1 cellular context compared by ENCODE assay signal in the genomic region with DNA sequence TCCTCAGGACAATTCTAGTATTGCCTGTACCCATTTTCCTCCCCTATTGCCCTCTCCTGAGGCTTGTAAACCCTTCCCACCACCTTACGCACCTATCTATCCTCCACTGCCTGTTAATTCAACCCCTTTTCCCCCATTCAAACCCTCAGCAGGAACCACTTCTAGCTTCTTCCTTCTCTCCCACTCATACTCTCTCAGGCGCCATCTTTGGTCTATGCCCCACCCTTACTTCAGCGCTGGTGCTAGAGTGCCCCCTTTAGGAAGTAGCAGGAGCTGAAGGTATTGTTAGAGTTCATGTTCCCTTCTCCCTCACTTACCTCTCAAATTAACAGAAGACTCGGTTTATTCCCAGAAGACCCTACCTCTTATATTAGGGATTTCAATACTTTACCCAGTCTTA.
TF ChIP-seq lines count a peak whose summit lies in the region.

No MANE protein-coding gene starts in this region.

TF ChIP-seq in GM23338, 12 proteins besides CTCF, POLR2A, EP300 and RAD21 (continued from another document):
- TF ChIP-seq, protein P1, sequence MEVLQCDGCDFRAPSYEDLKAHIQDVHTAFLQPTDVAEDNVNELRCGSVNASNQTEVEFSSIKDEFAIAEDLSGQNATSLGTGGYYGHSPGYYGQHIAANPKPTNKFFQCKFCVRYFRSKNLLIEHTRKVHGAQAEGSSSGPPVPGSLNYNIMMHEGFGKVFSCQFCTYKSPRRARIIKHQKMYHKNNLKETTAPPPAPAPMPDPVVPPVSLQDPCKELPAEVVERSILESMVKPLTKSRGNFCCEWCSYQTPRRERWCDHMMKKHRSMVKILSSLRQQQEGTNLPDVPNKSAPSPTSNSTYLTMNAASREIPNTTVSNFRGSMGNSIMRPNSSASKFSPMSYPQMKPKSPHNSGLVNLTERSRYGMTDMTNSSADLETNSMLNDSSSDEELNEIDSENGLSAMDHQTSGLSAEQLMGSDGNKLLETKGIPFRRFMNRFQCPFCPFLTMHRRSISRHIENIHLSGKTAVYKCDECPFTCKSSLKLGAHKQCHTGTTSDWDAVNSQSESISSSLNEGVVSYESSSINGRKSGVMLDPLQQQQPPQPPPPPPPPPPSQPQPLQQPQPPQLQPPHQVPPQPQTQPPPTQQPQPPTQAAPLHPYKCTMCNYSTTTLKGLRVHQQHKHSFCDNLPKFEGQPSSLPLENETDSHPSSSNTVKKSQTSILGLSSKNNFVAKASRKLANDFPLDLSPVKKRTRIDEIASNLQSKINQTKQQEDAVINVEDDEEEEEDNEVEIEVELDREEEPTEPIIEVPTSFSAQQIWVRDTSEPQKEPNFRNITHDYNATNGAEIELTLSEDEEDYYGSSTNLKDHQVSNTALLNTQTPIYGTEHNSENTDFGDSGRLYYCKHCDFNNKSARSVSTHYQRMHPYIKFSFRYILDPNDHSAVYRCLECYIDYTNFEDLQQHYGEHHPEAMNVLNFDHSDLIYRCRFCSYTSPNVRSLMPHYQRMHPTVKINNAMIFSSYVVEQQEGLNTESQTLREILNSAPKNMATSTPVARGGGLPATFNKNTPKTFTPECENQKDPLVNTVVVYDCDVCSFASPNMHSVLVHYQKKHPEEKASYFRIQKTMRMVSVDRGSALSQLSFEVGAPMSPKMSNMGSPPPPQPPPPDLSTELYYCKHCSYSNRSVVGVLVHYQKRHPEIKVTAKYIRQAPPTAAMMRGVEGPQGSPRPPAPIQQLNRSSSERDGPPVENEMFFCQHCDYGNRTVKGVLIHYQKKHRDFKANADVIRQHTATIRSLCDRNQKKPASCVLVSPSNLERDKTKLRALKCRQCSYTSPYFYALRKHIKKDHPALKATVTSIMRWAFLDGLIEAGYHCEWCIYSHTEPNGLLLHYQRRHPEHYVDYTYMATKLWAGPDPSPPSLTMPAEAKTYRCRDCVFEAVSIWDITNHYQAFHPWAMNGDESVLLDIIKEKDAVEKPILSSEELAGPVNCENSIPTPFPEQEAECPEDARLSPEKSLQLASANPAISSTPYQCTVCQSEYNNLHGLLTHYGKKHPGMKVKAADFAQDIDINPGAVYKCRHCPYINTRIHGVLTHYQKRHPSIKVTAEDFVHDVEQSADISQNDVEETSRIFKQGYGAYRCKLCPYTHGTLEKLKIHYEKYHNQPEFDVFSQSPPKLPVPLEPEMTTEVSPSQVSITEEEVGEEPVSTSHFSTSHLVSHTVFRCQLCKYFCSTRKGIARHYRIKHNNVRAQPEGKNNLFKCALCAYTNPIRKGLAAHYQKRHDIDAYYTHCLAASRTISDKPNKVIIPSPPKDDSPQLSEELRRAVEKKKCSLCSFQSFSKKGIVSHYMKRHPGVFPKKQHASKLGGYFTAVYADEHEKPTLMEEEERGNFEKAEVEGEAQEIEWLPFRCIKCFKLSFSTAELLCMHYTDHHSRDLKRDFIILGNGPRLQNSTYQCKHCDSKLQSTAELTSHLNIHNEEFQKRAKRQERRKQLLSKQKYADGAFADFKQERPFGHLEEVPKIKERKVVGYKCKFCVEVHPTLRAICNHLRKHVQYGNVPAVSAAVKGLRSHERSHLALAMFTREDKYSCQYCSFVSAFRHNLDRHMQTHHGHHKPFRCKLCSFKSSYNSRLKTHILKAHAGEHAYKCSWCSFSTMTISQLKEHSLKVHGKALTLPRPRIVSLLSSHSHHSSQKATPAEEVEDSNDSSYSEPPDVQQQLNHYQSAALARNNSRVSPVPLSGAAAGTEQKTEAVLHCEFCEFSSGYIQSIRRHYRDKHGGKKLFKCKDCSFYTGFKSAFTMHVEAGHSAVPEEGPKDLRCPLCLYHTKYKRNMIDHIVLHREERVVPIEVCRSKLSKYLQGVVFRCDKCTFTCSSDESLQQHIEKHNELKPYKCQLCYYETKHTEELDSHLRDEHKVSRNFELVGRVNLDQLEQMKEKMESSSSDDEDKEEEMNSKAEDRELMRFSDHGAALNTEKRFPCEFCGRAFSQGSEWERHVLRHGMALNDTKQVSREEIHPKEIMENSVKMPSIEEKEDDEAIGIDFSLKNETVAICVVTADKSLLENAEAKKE (CRISPR knock-in tag; IDR thresholded peaks at IDR 0.05) = no peak
- TF ChIP-seq REST (IDR thresholded peaks at IDR 0.05; ENCODE audit: unreplicated experiment) = no peak
- TF ChIP-seq JUNB (IDR thresholded peaks at IDR 0.05; ENCODE audit: unreplicated experiment) = no peak
- TF ChIP-seq ZNF114 (CRISPR knock-in tag; IDR thresholded peaks at IDR 0.05) = no peak
- no peak for TF ChIP-seq NANOG (IDR thresholded peaks at IDR 0.05; ENCODE audit: borderline replicate concordance)
- TF ChIP-seq, protein P2, sequence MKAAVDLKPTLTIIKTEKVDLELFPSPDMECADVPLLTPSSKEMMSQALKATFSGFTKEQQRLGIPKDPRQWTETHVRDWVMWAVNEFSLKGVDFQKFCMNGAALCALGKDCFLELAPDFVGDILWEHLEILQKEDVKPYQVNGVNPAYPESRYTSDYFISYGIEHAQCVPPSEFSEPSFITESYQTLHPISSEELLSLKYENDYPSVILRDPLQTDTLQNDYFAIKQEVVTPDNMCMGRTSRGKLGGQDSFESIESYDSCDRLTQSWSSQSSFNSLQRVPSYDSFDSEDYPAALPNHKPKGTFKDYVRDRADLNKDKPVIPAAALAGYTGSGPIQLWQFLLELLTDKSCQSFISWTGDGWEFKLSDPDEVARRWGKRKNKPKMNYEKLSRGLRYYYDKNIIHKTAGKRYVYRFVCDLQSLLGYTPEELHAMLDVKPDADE (IDR thresholded peaks at IDR 0.05) = no peak
- no peak for TF ChIP-seq POLR2AphosphoS5 (IDR thresholded peaks at IDR 0.05; ENCODE audit: low read depth)
